ENCODE assay signal across 35 cellular contexts in genomic region chr2:117902933-117903332, GRCh38.
"Had no signal": no experiment of that assay in that cellular context is flagged by ENCODE, and none has a peak within 500 bp of the region (broad histone marks: within the 10 kb centered on the region; RNA-seq: fewer than 3 reads in every experiment).

No MANE protein-coding gene starts in this region.

- H3K9me3 ChIP-seq: adrenal gland, body of pancreas had no signal

- ATAC-seq: activated CD4-positive, alpha-beta T cell treated with anti-CD3 and anti-CD28 coated beads for 36 hours; activated CD4-positive, CD25-positive, alpha-beta regulatory T cell treated with anti-CD3 and anti-CD28 coated beads, Interleukin-2, amount 50 U/mL, for 24 hours; activated CD8-positive, alpha-beta T cell treated with anti-CD3 and anti-CD28 coated beads for 36 hours; activated naive CD4-positive, alpha-beta T cell treated with anti-CD3 and anti-CD28 coated beads, Interleukin-2, amount 50 U/mL, for 72 hours; activated T-cell treated with anti-CD3 and anti-CD28 coated beads, Interleukin-2, amount 50 U/mL, for 4 hours; activated T-cell treated with anti-CD3 and anti-CD28 coated beads, Interleukin-2, amount 50 U/mL, for 72 hours; activated T-helper 17 cell treated with anti-CD3 and anti-CD28 coated beads, Interleukin-2, amount 50 U/mL, for 72 hours; body of pancreas had no signal

- DNase-seq: activated CD4-positive, alpha-beta memory T cell treated with anti-CD3 and anti-CD28 coated beads for 36 hours; activated CD4-positive, alpha-beta T cell treated with anti-CD3 and anti-CD28 coated beads for 1 hour; activated CD4-positive, alpha-beta T cell treated with anti-CD3 and anti-CD28 coated beads for 36 hours; activated CD4-positive, alpha-beta T cell treated with anti-CD3 and anti-CD28 coated beads, Interleukin-2, amount 10 ng/mL, durations not matched to agents 24 days and 14 days; activated CD4-positive, alpha-beta T cell treated with anti-CD3 and anti-CD28 coated beads, Interleukin-2, amount 50 U/mL, for 1 hour; activated CD4-positive, alpha-beta T cell treated with anti-CD3 and anti-CD28 coated beads, Interleukin-2, amount 50 U/mL, for 4 hours; activated CD4-positive, CD25-positive, alpha-beta regulatory T cell; activated CD8-positive, alpha-beta memory T cell treated with anti-CD3 and anti-CD28 coated beads, Interleukin-2, amount 50 U/mL, for 4 hours; activated CD8-positive, alpha-beta T cell treated with anti-CD3 and anti-CD28 coated beads for 36 hours; activated effector memory CD4-positive, alpha-beta T cell treated with anti-CD3 and anti-CD28 coated beads, Interleukin-2, amount 50 U/mL, for 16 hours; activated gamma-delta T cell treated with Interleukin-2 at 50 U/mL for 16 hours; activated naive CD4-positive, alpha-beta T cell; activated naive CD4-positive, alpha-beta T cell treated with anti-CD3 and anti-CD28 coated beads for 36 hours; activated naive CD4-positive, alpha-beta T cell treated with anti-CD3 and anti-CD28 coated beads, Interleukin-2, amount 50 U/mL, for 16 hours; activated naive CD8-positive, alpha-beta T cell treated with anti-CD3 and anti-CD28 coated beads for 36 hours; activated T-cell treated with anti-CD3 and anti-CD28 coated beads for 4 hours; activated T-cell treated with anti-CD3 and anti-CD28 coated beads, Interleukin-2, amount 50 U/mL, for 1 hour; activated T-cell treated with anti-CD3 and anti-CD28 coated beads, Interleukin-2, amount 50 U/mL, for 4 hours; activated T-cell treated with anti-CD3 and anti-CD28 coated beads, Interleukin-2, amount 50 U/mL, for 72 hours; adrenal gland; amniotic stem cell; aorta; body of pancreas; brain microvascular endothelial cell; central memory CD4-positive, alpha-beta T cell; T-helper 1 cell; T-helper 2 cell; T-helper 9 cell had no signal

- H3K36me3 ChIP-seq: adrenal gland, brain microvascular endothelial cell, breast epithelium had no signal

- H3K4me3 ChIP-seq: adrenal gland, body of pancreas, breast epithelium had no signal

- H3K27ac ChIP-seq: adrenal gland, body of pancreas, brain microvascular endothelial cell, breast epithelium, VCaP had no signal

- FAIRE-seq: astrocyte, TTC549 had no signal

- H3K4me1 ChIP-seq: adrenal gland, body of pancreas, breast epithelium had no signal

- H3K27me3 ChIP-seq: adrenal gland, body of pancreas, brain microvascular endothelial cell, breast epithelium had no signal
